In genomic region chr7:142954680-142955268, GRCh38 we compare ENCODE assay signal across 1 cellular context.
TF ChIP-seq lines count a peak whose summit lies in the region.

No MANE protein-coding gene starts in this region.

TF ChIP-seq in GM23338, 12 proteins besides CTCF, POLR2A, EP300 and RAD21 (continued from another document):
- TF ChIP-seq REST (IDR thresholded peaks at IDR 0.05; ENCODE audit: unreplicated experiment) (no peak), ZNF114 (CRISPR knock-in tag; IDR thresholded peaks at IDR 0.05) (no peak), EZH2phosphoT487 (IDR thresholded peaks at IDR 0.05; ENCODE audit: unreplicated experiment) (no peak), ZNF462 (CRISPR knock-in tag; IDR thresholded peaks at IDR 0.05) (no peak)
